ENCODE assay signal across 14 cellular contexts in genomic region chr7:187237-187927, GRCh38.
"Had no signal": no experiment of that assay in that cellular context is flagged by ENCODE, and none has a peak within 500 bp of the region (broad histone marks: within the 10 kb centered on the region; RNA-seq: fewer than 3 reads in every experiment).

No MANE protein-coding gene starts in this region.

- H3K36me3 ChIP-seq: breast epithelium, esophagus muscularis mucosa had no signal

- H3K4me3 ChIP-seq: breast epithelium, esophagus muscularis mucosa, lung, testis had no signal

- DNase-seq: activated CD4-positive, alpha-beta T cell treated with anti-CD3 and anti-CD28 coated beads for 36 hours; activated CD8-positive, alpha-beta memory T cell treated with anti-CD3 and anti-CD28 coated beads, Interleukin-2, amount 50 U/mL, for 4 hours; activated CD8-positive, alpha-beta T cell treated with anti-CD3 and anti-CD28 coated beads for 36 hours; activated naive CD8-positive, alpha-beta T cell treated with anti-CD3 and anti-CD28 coated beads, Interleukin-2, amount 10 ng/mL, durations not matched to agents 7 days and 5 days; activated T-cell treated with anti-CD3 and anti-CD28 coated beads, Interleukin-2, amount 50 U/mL, for 72 hours; anterior cingulate cortex; immature natural killer cell; left cardiac atrium; naive thymus-derived CD4-positive, alpha-beta T cell; stimulated activated CD4-positive, alpha-beta T cell treated with anti-CD3 and anti-CD28 coated beads, Interleukin-4, amount 100 ng/mL, for 1 hour; testis had no signal

- H3K27me3 ChIP-seq: breast epithelium, esophagus muscularis mucosa, testis had no signal

- H3K27ac ChIP-seq: breast epithelium, esophagus muscularis mucosa, testis had no signal

- H3K9me3 ChIP-seq: breast epithelium, esophagus muscularis mucosa, testis had no signal

- ATAC-seq: activated CD4-positive, alpha-beta T cell treated with anti-CD3 and anti-CD28 coated beads for 36 hours; activated CD8-positive, alpha-beta T cell treated with anti-CD3 and anti-CD28 coated beads for 36 hours; activated T-cell treated with anti-CD3 and anti-CD28 coated beads, Interleukin-2, amount 50 U/mL, for 72 hours; left cardiac atrium; naive thymus-derived CD4-positive, alpha-beta T cell had no signal
